Comparison of ENCODE assay signal across 21 cellular contexts in the genomic region with DNA sequence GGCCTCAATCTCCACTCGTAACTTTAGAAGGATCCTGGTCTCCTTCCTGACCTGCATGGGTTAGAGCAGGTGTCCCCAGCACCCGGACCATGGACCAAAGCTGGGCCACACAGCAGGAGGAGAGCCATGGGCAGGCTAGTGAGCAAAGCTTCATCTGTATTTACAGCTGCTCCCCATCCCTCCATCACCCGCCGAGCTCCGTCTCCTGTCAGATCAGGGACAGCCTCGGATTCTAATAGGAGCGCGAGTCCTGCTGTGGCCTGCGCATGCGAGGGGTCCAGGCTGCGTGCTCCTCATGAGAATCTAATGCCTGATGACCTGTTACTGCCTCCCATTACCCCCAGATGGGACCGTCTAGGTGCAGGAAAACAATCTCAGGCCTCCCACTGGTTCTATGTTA.
DNase-seq lines count a peak whose midpoint lies in the region; ATAC-seq and TF ChIP-seq lines count a peak whose summit lies in the region.
"Had no signal": no experiment of that assay in that cellular context is flagged by ENCODE, and none has a peak within 500 bp of the region (broad histone marks: within the 10 kb centered on the region; RNA-seq: fewer than 3 reads in every experiment).

No MANE protein-coding gene starts in this region.

- ATAC-seq in GM19463 (IDR thresholded peaks at IDR 0.05; ENCODE audit: unreplicated experiment) (no peak), HG03378 (IDR thresholded peaks at IDR 0.05; ENCODE audit: unreplicated experiment) (no peak)
- ATAC-seq: CD8-positive, alpha-beta T cell; GM12878; GM23338 had no signal

- peaks cover 0 to 30% (median 0%) of the 10 kb centered on the region in 3 donors for H3K27me3 ChIP-seq in stomach
- H3K27me3 ChIP-seq: BLaER1 had no signal

- DNase-seq in ecto neural progenitor cell (ENCODE audit: low spot score): peak; percentile 34
- DNase-seq in mesenteric fat pad (ENCODE audit: low spot score): peak; percentile 49
- peak; percentile 62 for DNase-seq in posterior vena cava (ENCODE audit: low spot score)
- peak; percentile 11 for DNase-seq in stomach
- DNase-seq in effector CD8-positive, alpha-beta T cell (lab: John Stamatoyannopoulos, UW): no peak
- DNase-seq in activated effector memory CD4-positive, alpha-beta T cell treated with anti-CD3 and anti-CD28 coated beads, Interleukin-2, amount 50 U/mL, for 16 hours: no peak
- DNase-seq: CD4-positive, CD25-positive, alpha-beta regulatory T cell; CD8-positive, alpha-beta T cell; DMS 273 treated with DMSO at 0.1 percent for 48 hours; DMS79; EL; GDM1; HFFc6 had no signal

- no peaks in the 10 kb centered on the region for H3K9me3 ChIP-seq in stomach
- H3K9me3 ChIP-seq: BLaER1, HAP-1 had no signal

- WGBS in stomach, 5 donors: 86 to 94% (median 89%) methylated on average over 11 to 12 of the region's 12 CpGs

- H3K4me3 ChIP-seq in stomach: no peak overlapping the region
- H3K4me3 ChIP-seq: BLaER1, GM12878, GM23338, HAP-1 had no signal

- TF ChIP-seq CTCF in stomach (IDR thresholded peaks at IDR 0.05): no peak

- intact Hi-C loops in posterior vena cava (cut with DNase I): no loop called here
- intact Hi-C loops in stomach (cut with DNase I; ENCODE audit: low total_unique reads): no loop called here

- H3K27ac ChIP-seq in stomach: no peak overlapping the region
- H3K27ac ChIP-seq: 22Rv1, BLaER1, C4-2B had no signal

- no peaks in the 10 kb centered on the region for H3K4me1 ChIP-seq in stomach
- H3K4me1 ChIP-seq: HAP-1 had no signal

- no peak for TF ChIP-seq POLR2A in stomach (IDR thresholded peaks at IDR 0.05)

- H3K36me3 ChIP-seq in stomach: no peaks in the 10 kb centered on the region
- H3K36me3 ChIP-seq: BLaER1, HAP-1 had no signal

- TF ChIP-seq EP300 in stomach (IDR thresholded peaks at IDR 0.05): no peak

Comparison
In these comparisons a context has a peak if more than half of its experiments do, and no peak if none do; other contexts are left out.
1. DNase-seq: peak in ecto neural progenitor cell (single experiment), mesenteric fat pad (single experiment), posterior vena cava (single experiment) and stomach (single experiment); none in effector CD8-positive, alpha-beta T cell (single experiment) and activated effector memory CD4-positive, alpha-beta T cell treated with anti-CD3 and anti-CD28 coated beads, Interleukin-2, amount 50 U/mL, for 16 hours (single experiment).